In genomic region chr2:148303166-148303565, GRCh38 we compare ENCODE assay signal across 17 cellular contexts.
A peak's percentile ranks its signal among the peaks of the same experiment; 100 is the strongest.
DNase-seq lines count a peak whose midpoint lies in the region; ATAC-seq, FAIRE-seq and TF ChIP-seq lines count a peak whose summit lies in the region.
"Had no signal": no experiment of that assay in that cellular context is flagged by ENCODE, and none has a peak within 500 bp of the region (broad histone marks: within the 10 kb centered on the region; RNA-seq: fewer than 3 reads in every experiment).

No MANE protein-coding gene starts in this region.

- 0 out of 4 replicates have a peak, but pooled peaks of 1 of the 2 experiments have one; percentile 6 for TF ChIP-seq CTCF in GM23338 (conservative IDR thresholded peaks at IDR 0.05; ENCODE audit: low read depth in 2 of 2)

- H3K79me2 ChIP-seq in GM23338 (replicated peaks; ENCODE audit: insufficient read depth): no peaks in the 10 kb centered on the region

- H3K4me1 Mint-ChIP-seq in GM23338: peaks cover 44% of the 10 kb centered on the region

- 0 out of 2 replicates have a peak, but pooled peaks cover 1% of the 10 kb centered on the region for H3K9me2 ChIP-seq in GM23338 (ENCODE audit: insufficient read depth)

- H4K20me1 ChIP-seq in GM23338 (replicated peaks; ENCODE audit: insufficient read depth): no peaks in the 10 kb centered on the region

- H3K4me1 ChIP-seq in GM23338 (ENCODE audit: insufficient read depth): peaks cover 45% of the 10 kb centered on the region
- H3K4me1 ChIP-seq: colonic mucosa, left lung, testis had no signal

- H3K4me3 Mint-ChIP-seq in GM23338: peak overlapping the region; percentile 26
- H3K4me3 Mint-ChIP-seq: activated CD4-positive, alpha-beta memory T cell treated with anti-CD3 and anti-CD28 coated beads for 36 hours had no signal

- H3K4me2 ChIP-seq in GM23338: peak overlapping the region; percentile 39

- peak overlapping the region; percentile 39; the same call in 1 of the 2 replicates for H3K27ac Mint-ChIP-seq in GM23338
- H3K27ac Mint-ChIP-seq: activated CD4-positive, alpha-beta memory T cell treated with anti-CD3 and anti-CD28 coated beads for 36 hours had no signal

- H3K36me3 ChIP-seq in GM23338 (ENCODE audit: insufficient read depth): no peaks in the 10 kb centered on the region
- H3K36me3 ChIP-seq: colonic mucosa, left lung, neutrophil had no signal

- ATAC-seq in GM23338: peak; percentile 82
- ATAC-seq: left lung had no signal

- 0 out of 2 replicates have a peak overlapping the region, but pooled peaks have one; percentile 10 for H3K4me3 ChIP-seq in GM23338
- H3K4me3 ChIP-seq: colonic mucosa, left lung, testis had no signal

- H3K27me3 Mint-ChIP-seq in GM23338 (ENCODE audit: insufficient read depth, low read depth, poor library complexity): peaks cover 2% of the 10 kb centered on the region
- H3K27me3 Mint-ChIP-seq: activated CD4-positive, alpha-beta memory T cell treated with anti-CD3 and anti-CD28 coated beads for 36 hours had no signal

- H3K27ac ChIP-seq in GM23338 (ENCODE audit: low read depth): no peak overlapping the region
- H3K27ac ChIP-seq: colonic mucosa, left lung, neutrophil, testis had no signal

- H3F3A ChIP-seq in GM23338 (replicated peaks; ENCODE audit: low read depth): no peaks in the 10 kb centered on the region

- peak; percentile 30 for FAIRE-seq in islet of Langerhans (lab: Jason Lieb, UNC)

- DNase-seq in GM23338 (ENCODE audit: low spot score): peak; percentile 83
- peak; percentile 35 to 45 for DNase-seq in Kasumi-1 (lab: John Stamatoyannopoulos, UW)
- DNase-seq in astrocyte of the hippocampus (ENCODE audit: low read depth, low spot score): peak; percentile 83
- DNase-seq in midbrain (lab: John Stamatoyannopoulos, UW): no peak
- DNase-seq in RPMI8226: no peak
- DNase-seq in cardiac septum (ENCODE audit: low spot score): no peak
- DNase-seq in occipital lobe (lab: John Stamatoyannopoulos, UW): no peak
- DNase-seq: activated CD4-positive, alpha-beta memory T cell treated with anti-CD3 and anti-CD28 coated beads for 36 hours; activated naive CD4-positive, alpha-beta T cell treated with Interleukin-2 at 50 U/mL for 16 hours; colonic mucosa; foreskin fibroblast; hippocampal formation; left lung; NCI-H82; testis had no signal

- H3K36me3 Mint-ChIP-seq in GM23338 (ENCODE audit: low read depth): 0 out of 3 replicates have a peak, but pooled peaks cover 4% of the 10 kb centered on the region
- H3K36me3 Mint-ChIP-seq: activated CD4-positive, alpha-beta memory T cell treated with anti-CD3 and anti-CD28 coated beads for 36 hours had no signal

- no peak overlapping the region for H2AFZ ChIP-seq in GM23338

- intact Hi-C loops in cardiac septum (cut with DNase I): no loop called here

- peaks cover 2% of the 10 kb centered on the region; the same call in 1 of the 3 replicates for H3K9me3 Mint-ChIP-seq in GM23338

- H3K27me3 ChIP-seq in GM23338 (ENCODE audit: insufficient read depth): no peaks in the 10 kb centered on the region
- H3K27me3 ChIP-seq: colonic mucosa, left lung, neutrophil, testis had no signal

TF ChIP-seq in GM23338, 12 proteins besides CTCF, POLR2A, EP300 and RAD21:
- no peak for TF ChIP-seq REST (IDR thresholded peaks at IDR 0.05; ENCODE audit: unreplicated experiment)
- peak; percentile 94 for TF ChIP-seq NANOG (IDR thresholded peaks at IDR 0.05; ENCODE audit: borderline replicate concordance)
- no peak for TF ChIP-seq STAT1 (IDR thresholded peaks at IDR 0.05; ENCODE audit: unreplicated experiment)
- TF ChIP-seq JUNB (IDR thresholded peaks at IDR 0.05; ENCODE audit: unreplicated experiment): no peak
- TF ChIP-seq EZH2phosphoT487 (IDR thresholded peaks at IDR 0.05; ENCODE audit: unreplicated experiment): no peak
- no peak for TF ChIP-seq ZNF462 (CRISPR knock-in tag; IDR thresholded peaks at IDR 0.05)

Comparison
In these comparisons a context has a peak if more than half of its experiments do, and no peak if none do; other contexts are left out.
1. DNase-seq: peak in GM23338 (single experiment), Kasumi-1 (2 of 2) and astrocyte of the hippocampus (single experiment); none in midbrain (single experiment), RPMI8226 (single experiment), cardiac septum (single experiment) and occipital lobe (single experiment).